Comparison of ENCODE assay signal across 18 cellular contexts in genomic region chr6:37826188-37826587, GRCh38. TPM values are rescaled to one million over a fixed set of nuclear protein-coding genes. Genes with fewer than 3 reads are reported as not detected.
DNase-seq lines count a peak whose midpoint lies in the region; ATAC-seq and TF ChIP-seq lines count a peak whose summit lies in the region.
"Had no signal": no experiment of that assay in that cellular context is flagged by ENCODE, and none has a peak within 500 bp of the region (broad histone marks: within the 10 kb centered on the region; RNA-seq: fewer than 3 reads in every experiment).

No MANE protein-coding gene starts in this region.

- H3K4me1 ChIP-seq in A673 (ENCODE audit: insufficient read depth, low read length, poor library complexity, severe bottlenecking), result peaks cover 80% of the 10 kb centered on the region
- H3K4me1 ChIP-seq in neuronal stem cell (ENCODE audit: control insufficient read depth in 2 of 2, insufficient read depth in 1 of 2, low read depth in 1 of 2, low read length in 2 of 2), result peaks cover 5 to 14% of the 10 kb centered on the region in 2 donors
- peaks cover 32 to 89% (median 65%) of the 10 kb centered on the region in 4 donors for H3K4me1 ChIP-seq in transverse colon

- no peak overlapping the region for H3K4me2 ChIP-seq in neuronal stem cell (ENCODE audit: insufficient read depth, low read length, poor library complexity, severe bottlenecking)

- CTCF ChIA-PET in A673 (lab: Charles Lee), result no interaction called here
- CTCF ChIA-PET in activated naive CD4-positive, alpha-beta T cell treated with anti-CD3 and anti-CD28 coated beads, Interleukin-2, amount 10 ng/mL, durations not matched to agents 7 days and 5 days (lab: Charles Lee), result no interaction called here

- H3K36me3 Mint-ChIP-seq in dendritic cell treated with granulocyte-macrophage colony-stimulating factor and Interleukin-4, amounts not matched to agents 40 ng/mL and 50 ng/mL, for 4 days (ENCODE audit: low read depth), result peaks cover 22% of the 10 kb centered on the region
- H3K36me3 Mint-ChIP-seq in mesothelial cell of epicardium, result peaks cover 2% of the 10 kb centered on the region
- H3K36me3 Mint-ChIP-seq in activated naive CD4-positive, alpha-beta T cell treated with anti-CD3 and anti-CD28 coated beads, Interleukin-2, amount 10 ng/mL, durations not matched to agents 7 days and 5 days, result peaks cover 6% of the 10 kb centered on the region

- H3K36me3 ChIP-seq in A673 (ENCODE audit: insufficient read depth, low read length, poor library complexity, severe bottlenecking) (no peaks in the 10 kb centered on the region), neuronal stem cell (replicated peaks in 1 of 2; ENCODE audit: control insufficient read depth in 2 of 2, insufficient read depth in 2 of 2, low read length in 2 of 2) (peaks cover 0 to 10% of the 10 kb centered on the region in 2 donors), transverse colon (no peaks in the 10 kb centered on the region)
- H3K36me3 ChIP-seq: sigmoid colon had no signal

- no peak overlapping the region for H2AFZ ChIP-seq in neuronal stem cell (ENCODE audit: low read length)

- no peak overlapping the region for H3K9ac ChIP-seq in neuronal stem cell (ENCODE audit: low read depth, low read length, poor library complexity)

- H3K27ac Mint-ChIP-seq in dendritic cell treated with granulocyte-macrophage colony-stimulating factor and Interleukin-4, amounts not matched to agents 40 ng/mL and 50 ng/mL, for 4 days, result peak overlapping the region; percentile 65
- H3K27ac Mint-ChIP-seq in mesothelial cell of epicardium, result peak overlapping the region; percentile 36
- H3K27ac Mint-ChIP-seq in activated naive CD4-positive, alpha-beta T cell treated with anti-CD3 and anti-CD28 coated beads, Interleukin-2, amount 10 ng/mL, durations not matched to agents 7 days and 5 days, result no peak overlapping the region
- H3K27ac Mint-ChIP-seq: H9 had no signal

- peaks cover 5% of the 10 kb centered on the region for H3K79me1 ChIP-seq in neuronal stem cell (ENCODE audit: low read depth, low read length)

- H3K4ac ChIP-seq in neuronal stem cell (ENCODE audit: low read length), result no peak overlapping the region

- H3K27me3 ChIP-seq in A673 (replicated peaks; ENCODE audit: insufficient read depth, low read depth, low read length, poor library complexity) (no peaks in the 10 kb centered on the region), neuronal stem cell (ENCODE audit: control insufficient read depth in 3 of 3, insufficient read depth in 3 of 3, low read depth in 1 of 3, low read length in 3 of 3) (no peaks in the 10 kb centered on the region), transverse colon (no peaks in the 10 kb centered on the region)
- H3K27me3 ChIP-seq: sigmoid colon had no signal

- intact Hi-C loops in A673 (cut with micrococcal nuclease; ENCODE audit: unreplicated experiment), result no loop called here
- intact Hi-C loops in dendritic cell treated with granulocyte-macrophage colony-stimulating factor and Interleukin-4, amounts not matched to agents 40 ng/mL and 50 ng/mL, for 4 days (cut with micrococcal nuclease), result no loop called here
- intact Hi-C loops in transverse colon (cut with DNase I; ENCODE audit: low total_unique reads), result no loop called here

- TF ChIP-seq EP300 in transverse colon (IDR thresholded peaks at IDR 0.05; ENCODE audit: low read depth), result no peak

- in situ Hi-C loops in transverse colon (cut with MboI; ENCODE audit: low pct_ligation_motif_present in 1 of 4, low pct_unique_long_range_greater_than_20kb in 1 of 4, low sequenced_read_pairs in 3 of 4), result no loop called here

- no peaks in the 10 kb centered on the region for H3K9me3 Mint-ChIP-seq in dendritic cell treated with granulocyte-macrophage colony-stimulating factor and Interleukin-4, amounts not matched to agents 40 ng/mL and 50 ng/mL, for 4 days
- H3K9me3 Mint-ChIP-seq in mesothelial cell of epicardium, result no peaks in the 10 kb centered on the region
- no peaks in the 10 kb centered on the region for H3K9me3 Mint-ChIP-seq in activated naive CD4-positive, alpha-beta T cell treated with anti-CD3 and anti-CD28 coated beads, Interleukin-2, amount 10 ng/mL, durations not matched to agents 7 days and 5 days
- H3K9me3 Mint-ChIP-seq: activated T-cell treated with anti-CD3 and anti-CD28 coated beads, Interleukin-2, amount 50 U/mL, for 4 hours; H9 had no signal

- no peaks in the 10 kb centered on the region for H3K27me3 Mint-ChIP-seq in dendritic cell treated with granulocyte-macrophage colony-stimulating factor and Interleukin-4, amounts not matched to agents 40 ng/mL and 50 ng/mL, for 4 days
- H3K27me3 Mint-ChIP-seq in mesothelial cell of epicardium (ENCODE audit: low read depth), result no peaks in the 10 kb centered on the region
- no peaks in the 10 kb centered on the region for H3K27me3 Mint-ChIP-seq in activated naive CD4-positive, alpha-beta T cell treated with anti-CD3 and anti-CD28 coated beads, Interleukin-2, amount 10 ng/mL, durations not matched to agents 7 days and 5 days

- no peak for ATAC-seq in GM19463 (IDR thresholded peaks at IDR 0.05; ENCODE audit: unreplicated experiment)
- ATAC-seq: activated T-cell treated with anti-CD3 and anti-CD28 coated beads, Interleukin-2, amount 50 U/mL, for 4 hours had no signal

- no TSS peak for BruUV-seq in A673 (replicated peaks; lab: Mats Ljungman, UMichigan)

- H4K8ac ChIP-seq in neuronal stem cell (ENCODE audit: low read depth, low read length), result no peak overlapping the region

- H3K27ac ChIP-seq in A673 (ENCODE audit: low read depth, low read length, poor library complexity, severe bottlenecking), result peak overlapping the region; percentile 69
- no peak overlapping the region for H3K27ac ChIP-seq in neuronal stem cell (replicated peaks; ENCODE audit: low read length)
- peak overlapping the region in 1 of 4 donors; percentile 20 for H3K27ac ChIP-seq in transverse colon
- H3K27ac ChIP-seq: sigmoid colon had no signal

- DNase-seq in A673 (ENCODE audit: low spot score), result peak; percentile 38
- peak; percentile 11 for DNase-seq in GM03348 (ENCODE audit: low spot score)
- no peak for DNase-seq in mesothelial cell of epicardium (ENCODE audit: low spot score in 2 of 2, unreplicated experiment in 2 of 2)
- DNase-seq in neuronal stem cell (ENCODE audit: low spot score), result no peak
- DNase-seq in activated naive CD4-positive, alpha-beta T cell treated with anti-CD3 and anti-CD28 coated beads, Interleukin-2, amount 10 ng/mL, durations not matched to agents 7 days and 5 days, result no peak
- DNase-seq in transverse colon, result no peak
- DNase-seq: activated CD4-positive, alpha-beta T cell treated with anti-CD3 and anti-CD28 coated beads, Interleukin-2, amount 50 U/mL, for 1 hour; activated T-cell treated with anti-CD3 and anti-CD28 coated beads, Interleukin-2, amount 50 U/mL, for 4 hours; amniotic stem cell; glutamatergic neuron; H9; mesendoderm; NCI-H2029 treated with DMSO at 0.1 percent for 48 hours; NCI-H524; sigmoid colon; stimulated activated CD4-positive, alpha-beta T cell treated with anti-CD3 and anti-CD28 coated beads, Interleukin-2, amount 100 ng/mL, for 48 hours had no signal

- POLR2A ChIA-PET in A673 (lab: Charles Lee; ENCODE audit: low non-redundant PET), result no interaction called here

- no peak overlapping the region for H3K4me3 ChIP-seq in A673 (ENCODE audit: low read depth, low read length, poor library complexity, severe bottlenecking)
- no peak overlapping the region for H3K4me3 ChIP-seq in neuronal stem cell (ENCODE audit: low read length in 2 of 2)
- H3K4me3 ChIP-seq in transverse colon, result no peak overlapping the region
- H3K4me3 ChIP-seq: sigmoid colon had no signal

- H2AK5ac ChIP-seq in neuronal stem cell (ENCODE audit: low read depth, low read length), result no peak overlapping the region

- H3K4me1 Mint-ChIP-seq in dendritic cell treated with granulocyte-macrophage colony-stimulating factor and Interleukin-4, amounts not matched to agents 40 ng/mL and 50 ng/mL, for 4 days (ENCODE audit: low read depth), result peaks cover 66% of the 10 kb centered on the region
- peaks cover 50% of the 10 kb centered on the region for H3K4me1 Mint-ChIP-seq in mesothelial cell of epicardium
- H3K4me1 Mint-ChIP-seq in activated naive CD4-positive, alpha-beta T cell treated with anti-CD3 and anti-CD28 coated beads, Interleukin-2, amount 10 ng/mL, durations not matched to agents 7 days and 5 days, result peaks cover 36% of the 10 kb centered on the region

- no peak overlapping the region for H3K18ac ChIP-seq in neuronal stem cell (ENCODE audit: low read length)

- H4K91ac ChIP-seq in neuronal stem cell (ENCODE audit: low read depth, low read length, poor library complexity), result no peak overlapping the region

- H3K9me3 ChIP-seq in A673 (ENCODE audit: low read depth, low read length, poor library complexity, severe bottlenecking) (no peaks in the 10 kb centered on the region), neuronal stem cell (replicated peaks in 1 of 2; ENCODE audit: control insufficient read depth in 2 of 2, insufficient read depth in 1 of 2, low read depth in 1 of 2, low read length in 2 of 2) (no peaks in the 10 kb centered on the region), transverse colon (no peaks in the 10 kb centered on the region)
- H3K9me3 ChIP-seq: sigmoid colon had no signal

- H2BK5ac ChIP-seq in neuronal stem cell (ENCODE audit: low read length), result no peak overlapping the region

- H3K23ac ChIP-seq in neuronal stem cell (ENCODE audit: low read depth, low read length, poor library complexity), result no peak overlapping the region

- no CpG with 5 or more reads among the region's 6 CpGs for WGBS in neuronal stem cell (ENCODE audit: extremely low coverage in 2 of 2, insufficient read length in 2 of 2, insufficient replicate concordance in 1 of 2), 2 donors
- 73 to 80% methylated on average over 2 to 6 of the region's 6 CpGs for WGBS in transverse colon (ENCODE audit: low coverage in 1 of 2), 2 donors

- no peak overlapping the region for H3K4me3 Mint-ChIP-seq in dendritic cell treated with granulocyte-macrophage colony-stimulating factor and Interleukin-4, amounts not matched to agents 40 ng/mL and 50 ng/mL, for 4 days
- no peak overlapping the region for H3K4me3 Mint-ChIP-seq in mesothelial cell of epicardium
- no peak overlapping the region for H3K4me3 Mint-ChIP-seq in activated naive CD4-positive, alpha-beta T cell treated with anti-CD3 and anti-CD28 coated beads, Interleukin-2, amount 10 ng/mL, durations not matched to agents 7 days and 5 days
- H3K4me3 Mint-ChIP-seq: activated T-cell treated with anti-CD3 and anti-CD28 coated beads, Interleukin-2, amount 50 U/mL, for 4 hours; H9 had no signal

- no peak for TF ChIP-seq CTCF in A673 (conservative IDR thresholded peaks at IDR 0.05; ENCODE audit: low read depth, low read length)
- TF ChIP-seq CTCF in mesothelial cell of epicardium (IDR thresholded peaks at IDR 0.05; ENCODE audit: unreplicated experiment), result no peak
- TF ChIP-seq CTCF in transverse colon (IDR thresholded peaks at IDR 0.05), result no peak

- no peak overlapping the region for H2BK15ac ChIP-seq in neuronal stem cell (ENCODE audit: low read length)

- no peak for TF ChIP-seq POLR2A in transverse colon (IDR thresholded peaks at IDR 0.05)

- no peak overlapping the region for H2BK12ac ChIP-seq in neuronal stem cell (ENCODE audit: low read length)

- no peak overlapping the region for H2BK120ac ChIP-seq in neuronal stem cell (ENCODE audit: low read depth, low read length)

- no peak overlapping the region for H3K14ac ChIP-seq in neuronal stem cell (ENCODE audit: low read length)

RNA-seq across cellular contexts. Expression of gene ZFAND3, which starts 6.7 kb away (rescaled TPM):
- total RNA-seq in A673 (2021) (64.0 and 67.4 TPM in 2 replicates), mesothelial cell of epicardium (78.9 to 83.5 TPM (median 81.2 TPM) in 3 replicates), transverse colon (10 to 100 TPM; 20.5 to 83.4 (median 36.5) TPM)
- 76.7 TPM for polyA plus RNA-seq in neuronal stem cell (2013, experiment 1 of 2)
- polyA plus RNA-seq in neuronal stem cell (2013, experiment 2 of 2), result 81.6 TPM

Comparison
In these comparisons a context has a peak if more than half of its experiments do, and no peak if none do; other contexts are left out.
1. DNase-seq: peak in A673 (single experiment) and GM03348 (single experiment); none in mesothelial cell of epicardium (0 of 2), neuronal stem cell (single experiment), activated naive CD4-positive, alpha-beta T cell treated with anti-CD3 and anti-CD28 coated beads, Interleukin-2, amount 10 ng/mL, durations not matched to agents 7 days and 5 days (single experiment) and transverse colon (single experiment).